ENCODE assay signal across 1 cellular context in genomic region chr16:11201498-11202259, GRCh38.
A peak's percentile ranks its signal among the peaks of the same experiment; 100 is the strongest.
TF ChIP-seq lines count a peak whose summit lies in the region.

No MANE protein-coding gene starts in this region.

TF ChIP-seq in K562, 482 proteins besides CTCF, POLR2A, EP300 and RAD21 (continued from another document and continues in another):
- TF ChIP-seq ARID3A (IDR thresholded peaks at IDR 0.05; ENCODE audit: borderline replicate concordance, low read depth, low read length) (peak; percentile 58; the same call in 1 of the 2 replicates), MTA1 (IDR thresholded peaks at IDR 0.05; ENCODE audit: borderline replicate concordance) (peak; percentile 94), FIP1L1 (IDR thresholded peaks at IDR 0.05; ENCODE audit: low read depth, low read length, poor library complexity, severe bottlenecking) (no peak), NCOA2 (IDR thresholded peaks at IDR 0.05; ENCODE audit: partially characterized antibody in 2 of 2) (no peak), ZFP91 (CRISPR knock-in tag; IDR thresholded peaks at IDR 0.05) (no peak), POLR3A (IDR thresholded peaks at IDR 0.05; ENCODE audit: borderline replicate concordance, extremely low read depth, insufficient read depth, insufficient read length) (no peak), HNRNPL (IDR thresholded peaks at IDR 0.05; ENCODE audit: low read depth, low read length) (no peak), ZNF76 (CRISPR knock-in tag; IDR thresholded peaks at IDR 0.05; ENCODE audit: borderline replicate concordance) (no peak), YBX1 (IDR thresholded peaks at IDR 0.05) (no peak), NR4A1 (CRISPR knock-in tag; IDR thresholded peaks at IDR 0.05) (peak; percentile 71; the same call in 1 of the 2 replicates), NR4A1 (tag; IDR thresholded peaks at IDR 0.05) (peak; percentile 61; the same call in 1 of the 2 replicates), RBM17 (IDR thresholded peaks at IDR 0.05; ENCODE audit: borderline replicate concordance, low read depth, low read length) (no peak), ZNF197 (CRISPR knock-in tag; IDR thresholded peaks at IDR 0.05; ENCODE audit: low read depth) (peak; percentile 59; the same call in 1 of the 2 replicates), CC2D1A (IDR thresholded peaks at IDR 0.05) (peak; percentile 20; the same call in 1 of the 2 replicates), ZNF398 (CRISPR knock-in tag; IDR thresholded peaks at IDR 0.05) (no peak), PPARD (CRISPR knock-in tag; IDR thresholded peaks at IDR 0.05) (no peak), ADNP (tag; IDR thresholded peaks at IDR 0.05) (peak; percentile 88), CREB5 (CRISPR knock-in tag; IDR thresholded peaks at IDR 0.05) (no peak), PHF20 (IDR thresholded peaks at IDR 0.05; ENCODE audit: partially characterized antibody) (peak; percentile 40), KDM4B (IDR thresholded peaks at IDR 0.05; ENCODE audit: borderline replicate concordance in 2 of 2, low read depth in 1 of 2) (no peak), ZBTB2 (IDR thresholded peaks at IDR 0.05) (peak; percentile 83; the same call in 1 of the 2 replicates), C11orf30 (IDR thresholded peaks at IDR 0.05; ENCODE audit: low read depth) (peak; percentile 97), ETV1 (tag; conservative IDR thresholded peaks at IDR 0.05; ENCODE audit: low read depth) (peak; percentile 47; the same call in 1 of the 2 replicates), ETS2 (tag; IDR thresholded peaks at IDR 0.05; ENCODE audit: borderline replicate concordance, poor library complexity, severe bottlenecking) (no peak), CUX1 (CRISPR knock-in tag; IDR thresholded peaks at IDR 0.05) (peak; percentile 76; the same call in 1 of the 2 replicates), E4F1 (CRISPR knock-in tag; IDR thresholded peaks at IDR 0.05; ENCODE audit: borderline replicate concordance) (no peak), GABPA (tag; conservative IDR thresholded peaks at IDR 0.05; ENCODE audit: low read depth) (peak; percentile 28; the same call in 1 of the 2 replicates), ZSCAN32 (CRISPR knock-in tag; IDR thresholded peaks at IDR 0.05) (no peak), E2F5 (CRISPR knock-in tag; IDR thresholded peaks at IDR 0.05) (peak; percentile 52; the same call in 1 of the 2 replicates), ZBTB49 (CRISPR knock-in tag; IDR thresholded peaks at IDR 0.05; ENCODE audit: borderline replicate concordance) (no peak), XRCC5 (IDR thresholded peaks at IDR 0.05; ENCODE audit: low read depth, low read length) (no peak), HIVEP1 (CRISPR knock-in tag; IDR thresholded peaks at IDR 0.05) (peak; percentile 29; the same call in 1 of the 2 replicates), TEAD2 (tag; IDR thresholded peaks at IDR 0.05) (no peak), FOXK1 (CRISPR knock-in tag; IDR thresholded peaks at IDR 0.05; ENCODE audit: borderline replicate concordance) (no peak), ZNF24 (IDR thresholded peaks at IDR 0.05) (peak; percentile 97), PCBP1 (IDR thresholded peaks at IDR 0.05; ENCODE audit: low read depth, low read length, poor library complexity, severe bottlenecking) (no peak), CHD1 (IDR thresholded peaks at IDR 0.05; ENCODE audit: low read length) (no peak), ZNF445 (CRISPR knock-in tag; IDR thresholded peaks at IDR 0.05; ENCODE audit: low read depth) (no peak), NCOA4 (IDR thresholded peaks at IDR 0.05; ENCODE audit: partially characterized antibody) (no peak)
